1 cellular context compared by ENCODE assay signal in genomic region chr1:93081716-93082115, GRCh38.
TF ChIP-seq lines count a peak whose summit lies in the region.

No MANE protein-coding gene starts in this region.

TF ChIP-seq in K562, 482 proteins besides CTCF, POLR2A, EP300 and RAD21 (continued from another document):
- no peak for TF ChIP-seq CREB3L1 (IDR thresholded peaks at IDR 0.05; ENCODE audit: borderline replicate concordance, low read depth)
